8 cellular contexts compared by ENCODE assay signal in genomic region chr19:23914402-23915286, GRCh38. TPM values are rescaled to one million over a fixed set of nuclear protein-coding genes. Genes with fewer than 3 reads are reported as not detected.
DNase-seq lines count a peak whose midpoint lies in the region; ATAC-seq, FAIRE-seq and TF ChIP-seq lines count a peak whose summit lies in the region.

ZNF726 (plus strand) TSS chr19:23914886; CDS start chr19:23914995, 109 bp downstream.

- H3K4me1 ChIP-seq in mammary epithelial cell (ENCODE audit: insufficient read depth, low read length), result no peaks in the 10 kb centered on the region

- TF ChIP-seq CTCF in WERI-Rb-1 (IDR thresholded peaks at IDR 0.05; ENCODE audit: low read depth, low read length) (no peak), mammary epithelial cell (conservative IDR thresholded peaks at IDR 0.05 in 1 of 2, IDR thresholded peaks at IDR 0.05 in 1 of 2; ENCODE audit: extremely low read depth in 1 of 2, insufficient read depth in 1 of 2, low read depth in 1 of 2, low read length in 2 of 2) (no peak)

- H3K9me3 ChIP-seq in WERI-Rb-1 (ENCODE audit: severe bottlenecking) (peaks cover 3% of the 10 kb centered on the region), mammary epithelial cell (replicated peaks; ENCODE audit: insufficient read depth, low read length) (peaks cover 16% of the 10 kb centered on the region)

- H3K79me2 ChIP-seq in mammary epithelial cell (ENCODE audit: insufficient read depth, low read length), result no peaks in the 10 kb centered on the region

- H3K27me3 Mint-ChIP-seq in immature natural killer cell (ENCODE audit: low read depth in 3 of 3), result peaks cover 0 to 2% (median 0%) of the 10 kb centered on the region in 3 donors

- FAIRE-seq in GM12891 (lab: Jason Lieb, UNC), result peak; percentile 85

- intact Hi-C loops in mammary epithelial cell (cut with micrococcal nuclease), result loop anchor here (2.0 kb wide), 1 partner anchor 118 kb away; no protein-coding TSS in a partner anchor

- H3K4me1 Mint-ChIP-seq in immature natural killer cell, result peaks cover 11 to 27% of the 10 kb centered on the region in 2 donors

- DNase-seq in GM12891 (ENCODE audit: insufficient read length, low spot score), result peak; percentile 42
- peak; percentile 72 for DNase-seq in NCI-H1694 treated with DMSO at 0.1 percent for 48 hours (lab: John Stamatoyannopoulos, UW)
- DNase-seq in WERI-Rb-1, result peak; percentile 76
- peak; percentile 93 for DNase-seq in mammary epithelial cell
- DNase-seq in immature natural killer cell, result peak; percentile 86 to 90 (median 89)
- peak; percentile 75 to 83 (median 81) for DNase-seq in stimulated activated CD4-positive, alpha-beta T cell treated with anti-CD3 and anti-CD28 coated beads, Interleukin-12 subunit alpha, Interleukin-12 subunit beta, amount 100 ng/mL, for 48 hours (ENCODE audit: low read depth in 2 of 3, low spot score in 1 of 3)
- DNase-seq in RKO (ENCODE audit: low spot score), result no peak

- TSS peak; percentile 56 for BruUV-seq in mammary epithelial cell (replicated peaks; lab: Mats Ljungman, UMichigan)

- dilution Hi-C loops in mammary epithelial cell (cut with HindIII; ENCODE audit: low sequenced_read_pairs), result no loop called here

- H3K36me3 ChIP-seq in WERI-Rb-1 (no peaks in the 10 kb centered on the region), mammary epithelial cell (ENCODE audit: insufficient read depth, low read length) (no peaks in the 10 kb centered on the region)

- no peaks in the 10 kb centered on the region for H3K36me3 Mint-ChIP-seq in immature natural killer cell

- no peak for TF ChIP-seq POLR2A in GM12891 (IDR thresholded peaks at IDR 0.05; ENCODE audit: low read depth, low read length)

- 38% methylated on average over 23 of the region's 44 CpGs for WGBS in mammary epithelial cell (ENCODE audit: low coverage, missing lambda C conversion rate)

- H3K4me3 Mint-ChIP-seq in immature natural killer cell, result peak within 1 kb of the TSS; percentile 94 to 97 (median 95)

- peak; percentile 97 for ATAC-seq in HG02623 (IDR thresholded peaks at IDR 0.05; ENCODE audit: unreplicated experiment)

- no peaks in the 10 kb centered on the region for H4K20me1 ChIP-seq in mammary epithelial cell (ENCODE audit: insufficient read depth, low read length)

- peak within 1 kb of the TSS; percentile 65 for H3K4me3 ChIP-seq in WERI-Rb-1 (ENCODE audit: low read depth, low read length)
- H3K4me3 ChIP-seq in mammary epithelial cell (replicated peaks in 1 of 3; ENCODE audit: insufficient read depth in 1 of 3, low read depth in 2 of 3, low read length in 3 of 3), result peak within 1 kb of the TSS; percentile 57 to 72 (median 61)

- H3K27ac ChIP-seq in WERI-Rb-1 (peak within 1 kb of the TSS; percentile 79), mammary epithelial cell (ENCODE audit: insufficient read depth, low read depth, low read length) (no peak within 1 kb of the TSS)

- peak within 1 kb of the TSS; percentile 20 for H3K9ac ChIP-seq in mammary epithelial cell (ENCODE audit: insufficient read depth, low read length)

- peak within 1 kb of the TSS; percentile 87 to 94 (median 90) for H3K27ac Mint-ChIP-seq in immature natural killer cell

- CTCF ChIA-PET in mammary epithelial cell (lab: Charles Lee; ENCODE audit: low non-redundant PET), result interaction anchor here (0.6 kb wide), 1 partner anchor 641 kb away, joined by 18 read pairs; no protein-coding TSS in a partner anchor

- H3K27me3 ChIP-seq in WERI-Rb-1 (ENCODE audit: insufficient read depth, low read depth, severe bottlenecking) (peaks cover 7% of the 10 kb centered on the region), mammary epithelial cell (ENCODE audit: insufficient read depth, low read length) (no peaks in the 10 kb centered on the region)

- peak within 1 kb of the TSS; percentile 30 for H3K4me2 ChIP-seq in mammary epithelial cell (ENCODE audit: insufficient read depth, low read depth, low read length)

- peak within 1 kb of the TSS; percentile 78 for H2AFZ ChIP-seq in mammary epithelial cell (ENCODE audit: low read depth, low read length)

- no peaks in the 10 kb centered on the region for H3K9me3 Mint-ChIP-seq in immature natural killer cell

- in situ Hi-C loops in mammary epithelial cell (cut with MboI; ENCODE audit: low sequenced_read_pairs in 2 of 2), result no loop called here

TF ChIP-seq in GM12891, 5 proteins besides CTCF, POLR2A, EP300 and RAD21:
- 0 out of 2 replicates have a peak, but pooled peaks have one; percentile 0 for TF ChIP-seq POU2F2 (IDR thresholded peaks at IDR 0.05; ENCODE audit: low read depth, low read length)
- no peak for TF ChIP-seq SPI1 (IDR thresholded peaks at IDR 0.05; ENCODE audit: low read depth, low read length)
- 0 out of 2 replicates have a peak, but pooled peaks have one; percentile 37 for TF ChIP-seq TAF1 (IDR thresholded peaks at IDR 0.05; ENCODE audit: low read depth, low read length)
- TF ChIP-seq POLR2AphosphoS5 (IDR thresholded peaks at IDR 0.05; ENCODE audit: low read depth, low read length), result peak; percentile 70
- no peak for TF ChIP-seq PAX5 (IDR thresholded peaks at IDR 0.05; ENCODE audit: insufficient read depth, low read length, severe bottlenecking)

RNA-seq across cellular contexts. Expression of gene ZNF726, which starts in this region (rescaled TPM):
- polyA plus RNA-seq in GM12891 (2012; ENCODE audit: low read depth, missing spikeins), result 3.6 TPM
- total RNA-seq in mammary epithelial cell, result 1 to 10 TPM; 2.5 to 4.1 TPM
- polyA plus RNA-seq in mammary epithelial cell, result 1.2 TPM
- polyA minus RNA-seq in mammary epithelial cell, result not detected
- polyA plus RNA-seq in immature natural killer cell, result 1 to 10 TPM in 2 of 3 donors, not detected in 1; 1.4 to 1.8 TPM
